In genomic region chr1:232793944-232794343, GRCh38 we compare ENCODE assay signal across 8 cellular contexts. TPM values are rescaled to one million over a fixed set of nuclear protein-coding genes. Genes with fewer than 3 reads are reported as not detected.
DNase-seq lines count a peak whose midpoint lies in the region; ATAC-seq, FAIRE-seq and TF ChIP-seq lines count a peak whose summit lies in the region.

No MANE protein-coding gene starts in this region.

- H3K9me3 ChIP-seq in liver (ENCODE audit: control insufficient read depth in 4 of 4, low read length in 3 of 4): no peaks in the 10 kb centered on the region
- no peaks in the 10 kb centered on the region for H3K9me3 ChIP-seq in HepG2 (ENCODE audit: low read length)
- H3K9me3 ChIP-seq in mammary epithelial cell (replicated peaks; ENCODE audit: insufficient read depth, low read length): no peaks in the 10 kb centered on the region
- no peaks in the 10 kb centered on the region for H3K9me3 ChIP-seq in skeletal muscle tissue (ENCODE audit: control insufficient read depth in 3 of 3, low read length in 3 of 3)
- no peaks in the 10 kb centered on the region for H3K9me3 ChIP-seq in tibial artery

- dilution Hi-C loops in mammary epithelial cell (cut with HindIII; ENCODE audit: low sequenced_read_pairs): no loop called here

- intact Hi-C loops in HepG2 (cut with micrococcal nuclease; ENCODE audit: unreplicated experiment) (no loop called here), mammary epithelial cell (cut with micrococcal nuclease) (loop anchor here (1.0 to 10.0 kb wide), 2 partner anchors 160 to 161 kb away; partner anchors contain the start of gene NTPCR), tibial artery (cut with DNase I; ENCODE audit: low total_unique reads) (no loop called here)

- H3K9ac ChIP-seq in liver (ENCODE audit: low read depth in 1 of 2, low read length in 2 of 2): no peak overlapping the region
- no peak overlapping the region for H3K9ac ChIP-seq in HepG2 (ENCODE audit: insufficient read depth, low read depth, low read length)
- H3K9ac ChIP-seq in mammary epithelial cell (ENCODE audit: insufficient read depth, low read length): no peak overlapping the region
- H3K9ac ChIP-seq in skeletal muscle tissue (ENCODE audit: low read depth in 1 of 3, low read length in 3 of 3): no peak overlapping the region

- ATAC-seq in HepG2 (no peak), HG03159 (IDR thresholded peaks at IDR 0.05; ENCODE audit: unreplicated experiment) (no peak)

- no peak for DNase-seq in HepG2 (ENCODE audit: low spot score)
- peak; percentile 42 for DNase-seq in NCI-H2081 treated with DMSO at 0.1 percent for 48 hours (lab: John Stamatoyannopoulos, UW)
- peak; percentile 47 for DNase-seq in mammary epithelial cell
- DNase-seq in tibial artery: no peak
- DNase-seq in NCI-H2029 (lab: John Stamatoyannopoulos, UW): no peak

- H2AFZ ChIP-seq in HepG2 (ENCODE audit: low read length) (no peak overlapping the region), mammary epithelial cell (ENCODE audit: low read depth, low read length) (no peak overlapping the region)

- no peaks in the 10 kb centered on the region for H3K4me1 ChIP-seq in liver (ENCODE audit: control insufficient read depth in 4 of 4, insufficient read depth in 4 of 4, low read length in 3 of 4)
- H3K4me1 ChIP-seq in HepG2 (ENCODE audit: insufficient read depth, low read length): no peaks in the 10 kb centered on the region
- H3K4me1 ChIP-seq in mammary epithelial cell (ENCODE audit: insufficient read depth, low read length): no peaks in the 10 kb centered on the region
- peaks cover 12 to 31% (median 18%) of the 10 kb centered on the region in 3 donors for H3K4me1 ChIP-seq in skeletal muscle tissue (ENCODE audit: control insufficient read depth in 3 of 3, insufficient read depth in 3 of 3, low read length in 3 of 3)
- H3K4me1 ChIP-seq in tibial artery: no peaks in the 10 kb centered on the region

- TF ChIP-seq POLR2A in HepG2 (IDR thresholded peaks at IDR 0.05; ENCODE audit: insufficient read depth in 1 of 2, low read depth in 2 of 2, low read length in 2 of 2): no peak

- no peaks in the 10 kb centered on the region for H3K79me2 ChIP-seq in HepG2 (ENCODE audit: insufficient read depth, low read length)
- H3K79me2 ChIP-seq in mammary epithelial cell (ENCODE audit: insufficient read depth, low read length): no peaks in the 10 kb centered on the region

- POLR2A ChIA-PET in HepG2 (lab: Yijun Ruan, JAX): no interaction called here

- no TSS peak for BruUV-seq in HepG2 (replicated peaks; lab: Mats Ljungman, UMichigan)
- BruUV-seq in mammary epithelial cell (replicated peaks; lab: Mats Ljungman, UMichigan): no TSS peak

- FAIRE-seq in HepG2 (lab: Jason Lieb, UNC): no peak

- H3K36me3 ChIP-seq in liver (ENCODE audit: control insufficient read depth in 4 of 4, insufficient read depth in 3 of 4, low read depth in 1 of 4, low read length in 3 of 4) (no peaks in the 10 kb centered on the region), HepG2 (replicated peaks in 1 of 2; ENCODE audit: control insufficient read depth in 1 of 2, insufficient read depth in 2 of 2, low read length in 2 of 2) (no peaks in the 10 kb centered on the region), mammary epithelial cell (ENCODE audit: insufficient read depth, low read length) (no peaks in the 10 kb centered on the region), skeletal muscle tissue (ENCODE audit: control insufficient read depth in 3 of 3, insufficient read depth in 3 of 3, low read length in 3 of 3) (no peaks in the 10 kb centered on the region), tibial artery (no peaks in the 10 kb centered on the region)

- H4K20me1 ChIP-seq in HepG2 (ENCODE audit: insufficient read depth, low read length): no peaks in the 10 kb centered on the region
- H4K20me1 ChIP-seq in mammary epithelial cell (ENCODE audit: insufficient read depth, low read length): no peaks in the 10 kb centered on the region

- H3K4me2 ChIP-seq in HepG2 (ENCODE audit: low read depth, low read length): no peak overlapping the region
- H3K4me2 ChIP-seq in mammary epithelial cell (ENCODE audit: insufficient read depth, low read depth, low read length): no peak overlapping the region

- H3K4me3 ChIP-seq in liver (ENCODE audit: low read depth in 1 of 3, low read length in 3 of 3) (no peak overlapping the region), HepG2 (replicated peaks in 1 of 3; ENCODE audit: insufficient read depth in 1 of 3, low read depth in 2 of 3, low read length in 3 of 3) (no peak overlapping the region), mammary epithelial cell (replicated peaks in 1 of 3; ENCODE audit: insufficient read depth in 1 of 3, low read depth in 2 of 3, low read length in 3 of 3) (no peak overlapping the region), skeletal muscle tissue (ENCODE audit: low read length in 3 of 3) (no peak overlapping the region), tibial artery (no peak overlapping the region)

- peak; percentile 70 to 72 for TF ChIP-seq RAD21 in liver (IDR thresholded peaks at IDR 0.05)
- no peak for TF ChIP-seq RAD21 in HepG2 (CRISPR knock-in tag; IDR thresholded peaks at IDR 0.05)

- in situ Hi-C loops in HepG2 (cut with HindIII; ENCODE audit: extremely low pct_ligation_motif_present, low pct_unique_long_range_greater_than_20kb): no loop called here
- in situ Hi-C loops in mammary epithelial cell (cut with MboI; ENCODE audit: low sequenced_read_pairs in 2 of 2): loop anchor here in 1 of 2 donors (10.0 kb wide), 1 partner anchor 159 kb away; the partner anchor contains the start of gene SIPA1L2

- WGBS in liver: 13% methylated on average over 3 of the region's 3 CpGs
- WGBS in HepG2 (ENCODE audit: low lambda C conversion rate): 3% methylated on average over 3 of the region's 3 CpGs
- 70% methylated on average over 3 of the region's 3 CpGs for WGBS in mammary epithelial cell (ENCODE audit: low coverage, missing lambda C conversion rate)

- CTCF ChIA-PET in HepG2 (lab: Yijun Ruan, JAX; ENCODE audit: low intra/inter-chr PET ratio, low total read pairs): no interaction called here
- CTCF ChIA-PET in mammary epithelial cell (lab: Charles Lee; ENCODE audit: low non-redundant PET): no interaction called here

- no peak for TF ChIP-seq EP300 in HepG2 (IDR thresholded peaks at IDR 0.05; ENCODE audit: low read depth in 2 of 2, low read length in 2 of 2)
- TF ChIP-seq EP300 in HepG2 (CRISPR knock-in tag; IDR thresholded peaks at IDR 0.05; ENCODE audit: borderline replicate concordance): no peak

- H3K27me3 ChIP-seq in liver (ENCODE audit: control insufficient read depth in 4 of 4, insufficient read depth in 4 of 4, low read length in 3 of 4) (no peaks in the 10 kb centered on the region), HepG2 (ENCODE audit: control insufficient read depth in 1 of 2, insufficient read depth in 2 of 2, low read length in 2 of 2) (no peaks in the 10 kb centered on the region; a peak in 1 of 5 replicates), mammary epithelial cell (ENCODE audit: insufficient read depth, low read length) (peaks cover 1% of the 10 kb centered on the region), skeletal muscle tissue (ENCODE audit: control insufficient read depth in 3 of 3, insufficient read depth in 3 of 3, low read length in 3 of 3) (no peaks in the 10 kb centered on the region), tibial artery (no peaks in the 10 kb centered on the region)

- TF ChIP-seq CTCF in liver (IDR thresholded peaks at IDR 0.05; ENCODE audit: low read depth, low read length, missing input control): peak; percentile 15
- no peak for TF ChIP-seq CTCF in HepG2 (CRISPR knock-in tag; IDR thresholded peaks at IDR 0.05)
- TF ChIP-seq CTCF in mammary epithelial cell (conservative IDR thresholded peaks at IDR 0.05 in 1 of 2, IDR thresholded peaks at IDR 0.05 in 1 of 2; ENCODE audit: extremely low read depth in 1 of 2, insufficient read depth in 1 of 2, low read depth in 1 of 2, low read length in 2 of 2): peak in 1 of 2 donors; percentile 51
- no peak for TF ChIP-seq CTCF in tibial artery (IDR thresholded peaks at IDR 0.05)

- H3K27ac ChIP-seq in liver (ENCODE audit: low read depth in 1 of 2, low read length in 2 of 2) (no peak overlapping the region), HepG2 (ENCODE audit: extremely low read length, insufficient read depth, low read length) (no peak overlapping the region), mammary epithelial cell (ENCODE audit: insufficient read depth, low read depth, low read length) (no peak overlapping the region), skeletal muscle tissue (ENCODE audit: low read depth, low read length) (peak overlapping the region; percentile 2), tibial artery (no peak overlapping the region)

TF ChIP-seq in liver, 16 proteins besides CTCF, POLR2A, EP300 and RAD21 (continues in another document):
- TF ChIP-seq EGR1 (IDR thresholded peaks at IDR 0.05; ENCODE audit: low read depth in 2 of 2): no peak
- no peak for TF ChIP-seq HNF4G (IDR thresholded peaks at IDR 0.05)

TF ChIP-seq in HepG2, 621 proteins besides CTCF, POLR2A, EP300 and RAD21 (continues in another document):
- TF ChIP-seq ZNF776 (CRISPR knock-in tag; IDR thresholded peaks at IDR 0.05): no peak

RNA-seq across cellular contexts. Expression of gene MAP10, which starts 11.3 kb away (rescaled TPM):
- total RNA-seq in liver (1 to 10 TPM; 1.3 to 2.7 TPM), HepG2 (2016; rRNA removed; fragmentation: Illumina TruSeq; extraction: Trizol) (not detected in 2 replicates), mammary epithelial cell (1 to 10 TPM in 1 of 2 donors, under 1 TPM in 1; 0.14 to 1.8 TPM), skeletal muscle tissue (2.1 TPM)
- polyA plus RNA-seq in liver (1 to 10 TPM in 1 of 2 donors, under 1 TPM in 1; 0.96 to 2.3 TPM), HepG2 (2011; rRNA removed) (not detected in 2 replicates), mammary epithelial cell (0.34 TPM)
- not detected in 2 replicates for total RNA-seq in HepG2 (2016; cell fraction: cytosol; rRNA removed; fragmentation: Illumina TruSeq; extraction: Trizol; ENCODE audit: low read depth)
- not detected in 2 replicates for total RNA-seq in HepG2 (2016; cell fraction: insoluble cytoplasmic fraction; rRNA removed; fragmentation: Illumina TruSeq; extraction: Trizol)
- total RNA-seq in HepG2 (2016; cell fraction: membrane; rRNA removed; fragmentation: Illumina TruSeq; extraction: Trizol): not detected in 2 replicates
- total RNA-seq in HepG2 (2016; cell fraction: nucleus; rRNA removed; fragmentation: Illumina TruSeq; extraction: Trizol): not detected in 2 replicates
- not detected in 2 replicates for polyA plus RNA-seq in HepG2 (2011; cell fraction: cytosol; rRNA removed)
- polyA plus RNA-seq in HepG2 (2011; cell fraction: nucleus; rRNA removed): not detected in 2 replicates
- not detected in 2 replicates for polyA plus RNA-seq in HepG2 (2012)
- not detected in 2 replicates for polyA plus RNA-seq in HepG2 (2016; cell fraction: cytosol; fragmentation: Illumina TruSeq; extraction: Trizol; ENCODE audit: low read depth)
- not detected in 2 replicates for polyA plus RNA-seq in HepG2 (2016; cell fraction: insoluble cytoplasmic fraction; fragmentation: Illumina TruSeq; extraction: Trizol; ENCODE audit: low read depth)
- not detected in 2 replicates for polyA plus RNA-seq in HepG2 (2016; cell fraction: membrane; fragmentation: Illumina TruSeq; extraction: Trizol; ENCODE audit: low read depth)
- polyA plus RNA-seq in HepG2 (2016; cell fraction: nucleus; fragmentation: Illumina TruSeq; extraction: Trizol; ENCODE audit: insufficient read depth, low read depth): not detected in 2 replicates
- polyA minus RNA-seq in HepG2 (2011; rRNA and poly(A)+ RNA removed; ENCODE audit: low replicate concordance): not detected in 2 replicates
- polyA minus RNA-seq in HepG2 (2011; cell fraction: cytosol; rRNA and poly(A)+ RNA removed): not detected in 2 replicates
- polyA minus RNA-seq in HepG2 (2011; cell fraction: nucleus; rRNA and poly(A)+ RNA removed): not detected in 2 replicates
- polyA minus RNA-seq in mammary epithelial cell: not detected

Comparison
In these comparisons a context has a peak if more than half of its experiments do, and no peak if none do; other contexts are left out.
1. DNase-seq: peak in NCI-H2081 treated with DMSO at 0.1 percent for 48 hours (single experiment) and mammary epithelial cell (single experiment); none in HepG2 (single experiment), tibial artery (0 of 2) and NCI-H2029 (single experiment).